In the genomic region with DNA sequence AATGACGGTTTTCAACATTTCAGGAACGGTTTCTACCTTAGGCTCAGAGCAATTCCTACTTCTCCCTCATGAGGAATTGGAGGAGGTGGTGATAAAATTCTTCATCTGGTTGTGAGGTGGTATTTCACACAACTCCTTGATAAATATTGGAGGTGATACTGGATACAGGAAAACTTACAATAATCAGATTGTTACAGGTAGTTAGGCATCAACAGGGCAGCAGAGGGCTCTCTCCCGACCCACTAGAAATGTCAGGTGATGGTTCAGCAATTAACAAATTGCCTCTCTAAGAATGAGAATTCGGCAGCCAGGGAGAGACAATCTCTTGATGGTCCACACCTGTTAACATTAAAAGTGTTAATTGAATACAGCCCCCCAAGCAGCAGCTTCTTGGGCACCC, we compare ENCODE assay signal across 14 cellular contexts. TPM values are rescaled to one million over a fixed set of nuclear protein-coding genes. Genes with fewer than 3 reads are reported as not detected.
DNase-seq lines count a peak whose midpoint lies in the region; ATAC-seq and TF ChIP-seq lines count a peak whose summit lies in the region.
"Had no signal": no experiment of that assay in that cellular context is flagged by ENCODE, and none has a peak within 500 bp of the region (broad histone marks: within the 10 kb centered on the region; RNA-seq: fewer than 3 reads in every experiment).

No MANE protein-coding gene starts in this region.

- no peak overlapping the region for H3K27ac ChIP-seq in CD4-positive, alpha-beta T cell (ENCODE audit: low read depth, low read length)
- H3K27ac ChIP-seq: neutrophil, spleen had no signal

- H3K27ac Mint-ChIP-seq in CD4-positive, alpha-beta T cell: peak overlapping the region; percentile 70

- H3K27me3 Mint-ChIP-seq in CD4-positive, alpha-beta T cell: no peaks in the 10 kb centered on the region

- intact Hi-C loops in CD4-positive, alpha-beta T cell (cut with DNase I, micrococcal nuclease): loop anchor here (1.0 to 10.0 kb wide), 3 partner anchors 22 to 563 kb away; a partner anchor contains a TSS

- H3K4me3 Mint-ChIP-seq in CD4-positive, alpha-beta T cell: peak overlapping the region; percentile 81

- no peaks in the 10 kb centered on the region for H3K9me3 Mint-ChIP-seq in CD4-positive, alpha-beta T cell

- peaks cover 24% of the 10 kb centered on the region for H3K36me3 Mint-ChIP-seq in CD4-positive, alpha-beta T cell (ENCODE audit: low read depth)

- POLR2A ChIA-PET in CD4-positive, alpha-beta T cell (lab: Charles Lee): no interaction called here
- POLR2A ChIA-PET in GM10248 (lab: Yijun Ruan, JAX): no interaction called here

- CTCF ChIA-PET in CD4-positive, alpha-beta T cell (lab: Charles Lee): no interaction called here
- CTCF ChIA-PET in GM10248 (lab: Yijun Ruan, JAX): interaction anchor here (5.1 kb wide), 1 partner anchor 62 kb away, joined by 59 read pairs; no protein-coding TSS in a partner anchor

- no peak for DNase-seq in CD4-positive, alpha-beta T cell
- DNase-seq in GM10248 (ENCODE audit: extremely low spot score): no peak
- DNase-seq in OCI-M1 (lab: John Stamatoyannopoulos, UW): peak; percentile 0
- DNase-seq in epithelial cell of esophagus (ENCODE audit: low read depth): peak; percentile 36
- no peak for DNase-seq in NCI-H774 (lab: John Stamatoyannopoulos, UW)
- no peak for DNase-seq in effector CD8-positive, alpha-beta T cell (lab: John Stamatoyannopoulos, UW)
- DNase-seq: head of caudate nucleus, left ventricle myocardium superior, MG63, NCI-H446 treated with DMSO at 0.1 percent for 48 hours, SHP77 treated with DMSO at 0.1 percent for 48 hours, spleen had no signal

- no peak for TF ChIP-seq CTCF in CD4-positive, alpha-beta T cell (IDR thresholded peaks at IDR 0.05)
- TF ChIP-seq CTCF in GM10248 (IDR thresholded peaks at IDR 0.05; ENCODE audit: control extremely low read depth, extremely low read depth, low read depth, missing control alignments) (peak; percentile 33), epithelial cell of esophagus (IDR thresholded peaks at IDR 0.05; ENCODE audit: insufficient read depth, low read depth, low read length, missing control alignments) (peak; percentile 44)

- H3K9me3 ChIP-seq in CD4-positive, alpha-beta T cell (ENCODE audit: control insufficient read depth, low read length): no peaks in the 10 kb centered on the region
- H3K9me3 ChIP-seq: MG63, neutrophil, spleen had no signal

- no peak overlapping the region for H3K4me3 ChIP-seq in epithelial cell of esophagus (ENCODE audit: low read length)
- H3K4me3 ChIP-seq: MG63, spleen had no signal

- H3K4me1 Mint-ChIP-seq in CD4-positive, alpha-beta T cell (ENCODE audit: low read depth): peaks cover 10% of the 10 kb centered on the region

- no peak for ATAC-seq in CD4-positive, alpha-beta T cell (ENCODE audit: poor library complexity)
- no peak for ATAC-seq in GM18868 (IDR thresholded peaks at IDR 0.05; ENCODE audit: unreplicated experiment)
- ATAC-seq: left ventricle myocardium superior had no signal

- H3K27me3 ChIP-seq in CD4-positive, alpha-beta T cell (ENCODE audit: control insufficient read depth, insufficient read depth, low read length): no peaks in the 10 kb centered on the region
- H3K27me3 ChIP-seq: MG63, neutrophil, spleen had no signal

RNA-seq across cellular contexts. Expression of a gene that starts 22.6 kb away (rescaled TPM):
- 1 to 10 TPM; 2.7 to 3.5 TPM for total RNA-seq in CD4-positive, alpha-beta T cell

RNA-seq across cellular contexts. Expression of a gene that starts 39.6 kb away (rescaled TPM):
- 10 to 100 TPM; 19.5 to 19.9 TPM for total RNA-seq in CD4-positive, alpha-beta T cell

RNA-seq across cellular contexts. Expression of a gene that starts 58.3 kb away (rescaled TPM):
- under 1 TPM; 0.22 to 0.39 TPM for total RNA-seq in CD4-positive, alpha-beta T cell

Comparison
In these comparisons a context has a peak if more than half of its experiments do, and no peak if none do; other contexts are left out.
1. DNase-seq: peak in OCI-M1 (single experiment) and epithelial cell of esophagus (single experiment); none in CD4-positive, alpha-beta T cell (0 of 10), GM10248 (single experiment), NCI-H774 (single experiment) and effector CD8-positive, alpha-beta T cell (single experiment).